ENCODE assay signal across 12 cellular contexts in genomic region chr6:36847991-36848390, GRCh38. TPM values are rescaled to one million over a fixed set of nuclear protein-coding genes. Genes with fewer than 3 reads are reported as not detected.
"Had no signal": no experiment of that assay in that cellular context is flagged by ENCODE, and none has a peak within 500 bp of the region (broad histone marks: within the 10 kb centered on the region; RNA-seq: fewer than 3 reads in every experiment).

No MANE protein-coding gene starts in this region.

- H3K27ac ChIP-seq: gastrocnemius medialis, parathyroid adenoma, transverse colon had no signal

- ATAC-seq: gastrocnemius medialis; stimulated activated naive CD8-positive, alpha-beta T cell treated with anti-CD3 and anti-CD28 coated beads, Interleukin-15, Interleukin-2, amounts not matched to agents 100 U/mL and 50 U/mL, for 24 hours had no signal

- DNase-seq: activated CD4-positive, alpha-beta T cell treated with anti-CD3 and anti-CD28 coated beads, Interleukin-2, amount 10 ng/mL, durations not matched to agents 7 days and 5 days; activated naive CD4-positive, alpha-beta T cell treated with Interleukin-2 at 50 U/mL for 16 hours; activated T-cell treated with anti-CD3 and anti-CD28 coated beads for 4 hours; gastrocnemius medialis; stimulated activated CD4-positive, alpha-beta T cell treated with anti-CD3 and anti-CD28 coated beads, Interleukin-4, amount 100 ng/mL, for 4 hours; stimulated activated CD8-positive, alpha-beta memory T cell treated with anti-CD3 and anti-CD28 coated beads, Interleukin-4, amount 100 ng/mL, for 48 hours; stimulated activated naive CD8-positive, alpha-beta T cell treated with anti-CD3 and anti-CD28 coated beads, Interleukin-15, Interleukin-2, amounts not matched to agents 100 U/mL and 50 U/mL, for 24 hours; SW 1271 had no signal

- H3K27me3 ChIP-seq: gastrocnemius medialis, neutrophil, transverse colon had no signal

- H3K79me2 ChIP-seq: parathyroid adenoma had no signal

- H3K9me3 ChIP-seq: gastrocnemius medialis, neutrophil, transverse colon had no signal

- H3K9ac ChIP-seq: parathyroid adenoma had no signal

- H3K4me3 ChIP-seq: gastrocnemius medialis, transverse colon had no signal

- H3K36me3 ChIP-seq: gastrocnemius medialis, neutrophil, transverse colon had no signal

RNA-seq across cellular contexts. Expression of gene CPNE5, which starts 8.7 kb away (rescaled TPM):
- total RNA-seq: chondrocyte had no signal
